In the genomic region with DNA sequence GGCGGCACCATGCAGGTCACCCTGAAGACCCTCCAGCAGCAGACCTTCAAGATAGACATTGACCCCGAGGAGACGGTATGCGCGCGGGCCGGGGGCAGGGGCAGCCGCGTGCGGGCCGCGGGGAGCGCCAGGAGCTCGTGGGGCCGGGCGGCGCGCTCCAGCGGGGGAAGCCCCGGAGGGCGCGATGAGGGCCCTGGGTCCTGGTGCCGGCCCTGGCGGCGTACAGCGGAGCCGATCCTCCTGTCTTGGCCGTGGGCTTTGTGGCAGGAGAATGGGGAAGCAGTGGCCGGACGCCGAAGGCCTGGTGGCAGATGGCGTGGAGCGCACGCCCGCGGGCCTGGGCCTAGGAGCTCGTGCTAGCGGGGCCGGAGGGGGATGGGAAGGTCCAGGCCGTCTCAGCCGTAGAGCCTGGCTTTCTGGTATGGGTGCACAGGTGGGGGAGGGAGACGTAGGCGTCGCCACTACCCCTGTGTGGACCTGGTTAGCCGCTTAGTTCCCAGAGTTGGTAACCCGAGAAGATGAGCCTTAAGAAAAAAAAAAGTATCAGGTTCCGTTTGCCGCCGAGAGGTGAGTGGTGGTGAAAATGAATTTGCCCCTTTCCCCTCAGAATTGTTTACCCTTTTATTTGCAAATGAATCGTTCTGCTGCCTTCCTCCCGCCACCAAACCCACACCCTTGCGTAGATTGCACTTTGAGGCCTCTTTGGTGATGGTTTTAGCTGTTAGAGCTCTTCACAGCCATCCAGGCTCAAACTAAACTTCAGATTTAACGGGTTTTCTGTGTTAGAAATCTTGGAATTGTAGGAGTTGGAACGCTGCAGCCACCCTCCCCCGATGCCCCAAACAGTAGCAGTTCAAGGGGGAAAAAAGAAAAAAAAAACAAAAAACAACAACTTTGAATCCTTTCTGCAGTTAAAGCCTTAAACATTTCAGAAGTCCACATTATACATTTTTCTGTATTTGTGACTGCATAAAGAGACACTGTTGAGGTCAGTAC, we compare ENCODE assay signal across 1 cellular context.
TF ChIP-seq lines count a peak whose summit lies in the region.

No MANE protein-coding gene starts in this region.

TF ChIP-seq in HepG2, 621 proteins besides CTCF, POLR2A, EP300 and RAD21 (continued from another document):
- TF ChIP-seq ZNF12 (CRISPR knock-in tag; IDR thresholded peaks at IDR 0.05) (peak; percentile 96), SAFB2 (CRISPR knock-in tag; IDR thresholded peaks at IDR 0.05; ENCODE audit: borderline replicate concordance, low read depth) (no peak), HOXA3 (CRISPR knock-in tag; IDR thresholded peaks at IDR 0.05) (0 out of 2 replicates have a peak, but pooled peaks have one; percentile 17)
